22 cellular contexts compared by ENCODE assay signal in the genomic region with DNA sequence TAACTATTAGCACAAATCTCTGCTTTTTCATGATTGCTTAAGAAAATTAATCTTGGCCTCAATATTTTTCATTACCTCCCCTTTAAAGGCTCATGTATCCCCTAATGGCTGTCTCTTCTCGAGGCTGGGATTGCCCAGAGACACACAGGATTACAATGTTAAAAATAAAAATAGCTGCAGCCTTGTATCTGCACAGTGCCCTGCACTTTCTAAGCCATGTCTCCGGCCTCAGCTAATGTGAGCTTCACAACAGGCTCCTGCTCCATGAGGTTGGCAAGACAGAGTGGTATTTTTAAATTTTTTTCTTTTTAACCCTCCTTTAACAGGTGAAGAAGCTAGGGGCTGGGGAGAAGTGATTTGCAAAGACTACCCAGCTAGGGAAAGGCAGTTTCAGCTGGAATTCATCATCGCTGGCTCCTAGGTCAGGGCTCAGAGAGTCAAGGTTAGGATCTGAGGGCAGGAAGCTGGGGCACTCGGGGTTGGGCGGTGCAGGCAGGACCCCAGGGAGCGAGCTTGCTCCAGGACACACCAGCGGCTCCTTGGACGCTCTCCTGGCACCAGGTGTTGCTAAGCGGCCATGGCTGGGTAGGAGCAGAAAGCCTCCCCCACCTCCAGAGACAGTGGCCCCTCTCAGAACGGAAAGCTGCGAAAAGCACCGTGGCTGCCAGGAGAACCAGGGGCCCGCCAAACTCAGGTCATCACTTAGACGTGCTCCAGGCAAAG.
"Had no signal": no experiment of that assay in that cellular context is flagged by ENCODE, and none has a peak within 500 bp of the region (broad histone marks: within the 10 kb centered on the region; RNA-seq: fewer than 3 reads in every experiment).

No MANE protein-coding gene starts in this region.

- H3K27ac Mint-ChIP-seq: activated CD8-positive, alpha-beta T cell treated with anti-CD3 and anti-CD28 coated beads, Interleukin-2, amount 10 ng/mL, durations not matched to agents 7 days and 5 days; activated naive CD4-positive, alpha-beta T cell treated with anti-CD3 and anti-CD28 coated beads, Interleukin-2, amount 50 U/mL, for 72 hours; natural killer cell treated with Interleukin-12 subunit alpha and Interleukin-12 subunit beta and Interleukin-15 and Interleukin-18, amount 100 ng/mL, for 72 hours; stimulated activated naive B cell treated with anti-CD40 and anti-IgM and Interleukin-4, amounts not matched to agents 10 μg/mL and 1 μg/mL and 100 μg/mL, for 72 hours; T-cell; T-helper 2 cell treated with Interferon-gamma antibody and Interleukin-4, amounts not matched to agents 5 μg/mL and 100 μg/mL, for 36 hours had no signal

- H3K27ac ChIP-seq: epithelial cell of prostate, hepatocyte, neutrophil, sigmoid colon, upper lobe of left lung, VCaP had no signal

- ATAC-seq: activated CD8-positive, alpha-beta T cell treated with anti-CD3 and anti-CD28 coated beads, Interleukin-2, amount 10 ng/mL, durations not matched to agents 7 days and 5 days; activated naive CD4-positive, alpha-beta T cell treated with anti-CD3 and anti-CD28 coated beads, Interleukin-2, amount 50 U/mL, for 72 hours; natural killer cell treated with Interleukin-12 subunit alpha and Interleukin-12 subunit beta and Interleukin-15 and Interleukin-18, amount 100 ng/mL, for 72 hours; stimulated activated naive B cell treated with anti-CD40 and anti-IgM and Interleukin-4, amounts not matched to agents 10 μg/mL and 1 μg/mL and 100 μg/mL, for 72 hours; T-cell had no signal

- H3K9me3 Mint-ChIP-seq: activated naive CD4-positive, alpha-beta T cell treated with anti-CD3 and anti-CD28 coated beads, Interleukin-2, amount 50 U/mL, for 72 hours; natural killer cell treated with Interleukin-12 subunit alpha and Interleukin-12 subunit beta and Interleukin-15 and Interleukin-18, amount 100 ng/mL, for 72 hours; stimulated activated naive B cell treated with anti-CD40 and anti-IgM and Interleukin-4, amounts not matched to agents 10 μg/mL and 1 μg/mL and 100 μg/mL, for 72 hours; T-cell; T-helper 2 cell treated with Interferon-gamma antibody and Interleukin-4, amounts not matched to agents 5 μg/mL and 100 μg/mL, for 36 hours had no signal

- H3K36me3 ChIP-seq: neutrophil, sigmoid colon, upper lobe of left lung had no signal

- H3K4me1 Mint-ChIP-seq: T-cell had no signal

- H3K27me3 ChIP-seq: hepatocyte, neutrophil, sigmoid colon, upper lobe of left lung had no signal

- H3K9me3 ChIP-seq: neutrophil, sigmoid colon, upper lobe of left lung had no signal

- H3K4me3 ChIP-seq: hepatocyte, sigmoid colon, smooth muscle cell, upper lobe of left lung had no signal

- DNase-seq: activated CD4-positive, alpha-beta T cell treated with anti-CD3 and anti-CD28 coated beads, Interleukin-2, amount 50 U/mL, for 1 hour; activated CD4-positive, CD25-positive, alpha-beta regulatory T cell treated with anti-CD3 and anti-CD28 coated beads, Interleukin-2, amount 50 U/mL, for 72 hours; activated CD8-positive, alpha-beta T cell treated with anti-CD3 and anti-CD28 coated beads, Interleukin-2, amount 10 ng/mL, durations not matched to agents 7 days and 5 days; activated gamma-delta T cell treated with Interleukin-2 at 50 U/mL for 16 hours; cerebellar nuclear complex; cortex of kidney; kidney glomerular epithelial cell; midbrain; sigmoid colon; stimulated activated CD4-positive, alpha-beta T cell treated with anti-CD3 and anti-CD28 coated beads, Interleukin-15, amount 100 ng/mL, for 24 hours; stimulated activated CD8-positive, alpha-beta memory T cell treated with anti-CD3 and anti-CD28 coated beads, Interleukin-4, amount 100 ng/mL, for 48 hours; stimulated activated naive B cell treated with anti-CD40 and anti-IgM and Interleukin-4, amounts not matched to agents 10 μg/mL and 1 μg/mL and 100 μg/mL, for 72 hours; T-cell had no signal

- H3K4me3 Mint-ChIP-seq: activated CD8-positive, alpha-beta T cell treated with anti-CD3 and anti-CD28 coated beads, Interleukin-2, amount 10 ng/mL, durations not matched to agents 7 days and 5 days; natural killer cell treated with Interleukin-12 subunit alpha and Interleukin-12 subunit beta and Interleukin-15 and Interleukin-18, amount 100 ng/mL, for 72 hours; stimulated activated naive B cell treated with anti-CD40 and anti-IgM and Interleukin-4, amounts not matched to agents 10 μg/mL and 1 μg/mL and 100 μg/mL, for 72 hours; T-cell; T-helper 2 cell treated with Interferon-gamma antibody and Interleukin-4, amounts not matched to agents 5 μg/mL and 100 μg/mL, for 36 hours had no signal
